Comparison of ENCODE assay signal across 1 cellular context in the genomic region with DNA sequence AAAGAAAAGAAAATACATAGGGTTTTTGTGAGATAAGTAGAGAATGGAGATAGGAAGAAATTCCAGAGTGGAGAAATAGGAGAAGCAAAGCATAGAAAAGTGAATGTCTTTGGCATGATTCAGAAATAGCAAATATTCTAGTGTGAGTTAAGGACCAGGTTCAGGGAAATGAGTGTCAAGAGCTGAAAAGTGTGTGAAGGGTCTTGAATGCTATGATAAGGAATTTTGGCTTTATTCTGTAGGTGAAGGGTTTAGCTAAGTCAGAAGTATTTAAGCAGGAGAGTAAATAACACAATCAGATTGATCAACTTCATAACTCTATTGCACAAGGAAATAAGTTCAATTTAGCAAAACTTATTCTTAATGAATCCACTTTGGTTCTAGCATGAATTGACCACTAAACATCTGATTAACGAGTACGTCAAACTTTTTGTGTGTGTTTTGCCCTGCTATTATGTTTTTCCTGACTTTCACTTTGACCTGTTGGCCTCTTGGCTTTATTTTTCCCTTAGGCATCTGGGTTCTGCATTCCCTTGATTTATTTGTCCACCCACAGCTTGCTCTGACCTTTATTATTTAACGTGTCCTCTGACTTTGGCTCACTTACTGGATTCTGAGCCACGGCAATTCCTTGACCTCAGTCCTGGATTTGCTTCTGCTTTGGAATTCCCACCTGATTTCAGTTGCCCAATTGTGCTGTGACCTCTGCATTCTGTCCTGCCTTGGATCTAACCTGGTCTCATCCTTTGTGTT.
TF ChIP-seq lines count a peak whose summit lies in the region.

No MANE protein-coding gene starts in this region.

TF ChIP-seq in SK-N-SH, 30 proteins besides CTCF, POLR2A, EP300 and RAD21 (continued from another document):
- TF ChIP-seq YY1 (IDR thresholded peaks at IDR 0.05; ENCODE audit: low read depth) (no peak), POLR2AphosphoS5 (IDR thresholded peaks at IDR 0.05; ENCODE audit: low read depth, low read length) (no peak), TAF1 (IDR thresholded peaks at IDR 0.05; ENCODE audit: borderline replicate concordance, low read depth, low read length) (no peak), FOSL2 (IDR thresholded peaks at IDR 0.05; ENCODE audit: borderline replicate concordance, low read depth) (no peak)
- TF ChIP-seq, protein P1, sequence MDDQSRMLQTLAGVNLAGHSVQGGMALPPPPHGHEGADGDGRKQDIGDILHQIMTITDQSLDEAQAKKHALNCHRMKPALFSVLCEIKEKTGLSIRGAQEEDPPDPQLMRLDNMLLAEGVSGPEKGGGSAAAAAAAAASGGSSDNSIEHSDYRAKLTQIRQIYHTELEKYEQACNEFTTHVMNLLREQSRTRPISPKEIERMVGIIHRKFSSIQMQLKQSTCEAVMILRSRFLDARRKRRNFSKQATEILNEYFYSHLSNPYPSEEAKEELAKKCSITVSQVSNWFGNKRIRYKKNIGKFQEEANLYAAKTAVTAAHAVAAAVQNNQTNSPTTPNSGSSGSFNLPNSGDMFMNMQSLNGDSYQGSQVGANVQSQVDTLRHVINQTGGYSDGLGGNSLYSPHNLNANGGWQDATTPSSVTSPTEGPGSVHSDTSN (IDR thresholded peaks at IDR 0.05): no peak
